Comparison of ENCODE assay signal across 16 cellular contexts in genomic region chr1:64100791-64101190, GRCh38.
"Had no signal": no experiment of that assay in that cellular context is flagged by ENCODE, and none has a peak within 500 bp of the region (broad histone marks: within the 10 kb centered on the region; RNA-seq: fewer than 3 reads in every experiment).

No MANE protein-coding gene starts in this region.

- H3K36me3 Mint-ChIP-seq: activated naive CD8-positive, alpha-beta T cell had no signal

- H3K36me3 ChIP-seq: cardiac muscle cell, heart left ventricle, uterus had no signal

- H3K4me3 ChIP-seq: body of pancreas, cardiac muscle cell, heart left ventricle, uterus had no signal

- H3K4me3 Mint-ChIP-seq: activated naive CD8-positive, alpha-beta T cell; stimulated activated naive CD8-positive, alpha-beta T cell treated with anti-CD3 and anti-CD28 coated beads, Interleukin-15, amount 100 ng/mL, for 72 hours; T-helper 1 cell treated with Interleukin-12 subunit alpha and Interleukin-12 subunit beta and Interleukin-4 antibody, amounts not matched to agents 30 μg/mL and 1 μg/mL, for 36 hours; WTC11 had no signal

- H3K27me3 ChIP-seq: body of pancreas, cardiac muscle cell, heart left ventricle, uterus had no signal

- H3K4me1 Mint-ChIP-seq: stimulated activated naive CD8-positive, alpha-beta T cell treated with anti-CD3 and anti-CD28 coated beads, Interleukin-15, amount 100 ng/mL, for 72 hours had no signal

- H3K27me3 Mint-ChIP-seq: activated naive CD8-positive, alpha-beta T cell; stimulated activated naive CD8-positive, alpha-beta T cell treated with anti-CD3 and anti-CD28 coated beads, Interleukin-15, amount 100 ng/mL, for 72 hours had no signal

- H3K9me3 Mint-ChIP-seq: stimulated activated naive CD8-positive, alpha-beta T cell treated with anti-CD3 and anti-CD28 coated beads, Interleukin-15, amount 100 ng/mL, for 72 hours; T-helper 1 cell treated with Interleukin-12 subunit alpha and Interleukin-12 subunit beta and Interleukin-4 antibody, amounts not matched to agents 30 μg/mL and 1 μg/mL, for 36 hours had no signal

- ATAC-seq: body of pancreas; heart left ventricle; right cardiac atrium; stimulated activated naive CD8-positive, alpha-beta T cell treated with anti-CD3 and anti-CD28 coated beads, Interleukin-15, amount 100 ng/mL, for 72 hours; WTC11 had no signal

- H3K9me3 ChIP-seq: body of pancreas, heart left ventricle, uterus had no signal

- H3K27ac ChIP-seq: body of pancreas, cardiac muscle cell, heart left ventricle, uterus had no signal

- H3K27ac Mint-ChIP-seq: activated naive CD8-positive, alpha-beta T cell; T-helper 1 cell treated with Interleukin-12 subunit alpha and Interleukin-12 subunit beta and Interleukin-4 antibody, amounts not matched to agents 30 μg/mL and 1 μg/mL, for 36 hours; WTC11 had no signal

- H3K4me1 ChIP-seq: body of pancreas, uterus had no signal

- DNase-seq: activated naive CD4-positive, alpha-beta T cell; activated T-cell treated with anti-CD3 and anti-CD28 coated beads, Interleukin-2, amount 50 U/mL, for 1 hour; body of pancreas; dermis blood vessel endothelial cell; effector memory CD4-positive, alpha-beta T cell; heart left ventricle; right cardiac atrium; stimulated activated CD4-positive, alpha-beta T cell treated with anti-CD3 and anti-CD28 coated beads, Interleukin-12 subunit alpha, Interleukin-12 subunit beta, amount 100 ng/mL, for 4 hours; stimulated activated naive CD8-positive, alpha-beta T cell treated with anti-CD3 and anti-CD28 coated beads, Interleukin-15, amount 100 ng/mL, for 72 hours; T1000; trophoblast cell; uterus had no signal
